ENCODE assay signal across 22 cellular contexts in the genomic region with DNA sequence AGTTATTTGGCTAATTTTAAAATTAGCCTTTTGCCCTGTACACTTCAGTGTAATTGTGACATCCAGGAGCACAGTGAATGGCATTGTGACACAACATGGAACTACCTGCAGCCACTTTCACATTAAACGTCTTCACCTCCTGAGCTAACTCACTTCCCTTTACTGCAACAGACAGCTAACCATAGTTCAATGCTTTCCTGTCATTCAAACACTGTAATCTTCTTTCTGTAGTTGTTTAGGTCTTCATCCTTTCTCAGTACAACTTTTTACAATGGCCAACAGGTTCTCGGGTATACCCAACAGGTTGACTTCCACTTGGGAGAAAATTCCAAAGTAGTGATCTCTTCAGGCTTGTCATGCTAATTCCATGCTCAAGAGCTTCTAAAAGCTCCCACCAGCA. TPM values are rescaled to one million over a fixed set of nuclear protein-coding genes. Genes with fewer than 3 reads are reported as not detected.
DNase-seq lines count a peak whose midpoint lies in the region; ATAC-seq, FAIRE-seq and TF ChIP-seq lines count a peak whose summit lies in the region.
"Had no signal": no experiment of that assay in that cellular context is flagged by ENCODE, and none has a peak within 500 bp of the region (broad histone marks: within the 10 kb centered on the region; RNA-seq: fewer than 3 reads in every experiment).

No MANE protein-coding gene starts in this region.

- H3K4me1 ChIP-seq in GM23338 (ENCODE audit: insufficient read depth) (peaks cover 5% of the 10 kb centered on the region; the same call in 1 of the 2 replicates), HUES48 (ENCODE audit: control insufficient read depth, insufficient read depth, low read length) (peaks cover 10% of the 10 kb centered on the region), GM12878 (ENCODE audit: control insufficient read depth, insufficient read depth, low read length) (no peaks in the 10 kb centered on the region), neutrophil (ENCODE audit: control insufficient read depth in 1 of 2, insufficient read depth in 1 of 2, low read depth in 1 of 2, low read length in 1 of 2) (peaks cover 29 to 34% of the 10 kb centered on the region in 2 experiments)
- H3K4me1 ChIP-seq: BLaER1 treated with 17β-estradiol and CSF1 and Interleukin-3, amounts not matched to agents 10 nM and 100 nM; Caco-2; SJCRH30 had no signal

- no peaks in the 10 kb centered on the region for H3K9me3 Mint-ChIP-seq in GM23338
- H3K9me3 Mint-ChIP-seq: CD4-positive, alpha-beta memory T cell; HFFc6 had no signal

- H3K9me3 ChIP-seq in HUES48 (ENCODE audit: control insufficient read depth, insufficient read depth, low read length): no peaks in the 10 kb centered on the region
- no peaks in the 10 kb centered on the region for H3K9me3 ChIP-seq in GM12878 (replicated peaks; ENCODE audit: control insufficient read depth, insufficient read depth, low read length)
- H3K9me3 ChIP-seq in neutrophil: no peaks in the 10 kb centered on the region
- H3K9me3 ChIP-seq: BLaER1 treated with 17β-estradiol and CSF1 and Interleukin-3, amounts not matched to agents 10 nM and 100 nM; Caco-2; SJCRH30 had no signal

- no peaks in the 10 kb centered on the region for H3K27me3 ChIP-seq in GM23338 (ENCODE audit: insufficient read depth)
- H3K27me3 ChIP-seq in HUES48 (ENCODE audit: control insufficient read depth, insufficient read depth, low read length): no peaks in the 10 kb centered on the region
- H3K27me3 ChIP-seq in GM12878 (replicated peaks in 1 of 2; ENCODE audit: control insufficient read depth in 2 of 2, insufficient read depth in 2 of 2, low read length in 1 of 2): no peaks in the 10 kb centered on the region
- no peaks in the 10 kb centered on the region for H3K27me3 ChIP-seq in neutrophil
- H3K27me3 ChIP-seq: BLaER1 treated with 17β-estradiol and CSF1 and Interleukin-3, amounts not matched to agents 10 nM and 100 nM; SJCRH30 had no signal

- DNase-seq in GM23338 (ENCODE audit: low spot score): peak; percentile 57
- DNase-seq in GM12878 (ENCODE audit: low read depth, low spot score): no peak
- no peak for DNase-seq in NCI-H2196 (lab: John Stamatoyannopoulos, UW; ENCODE audit: unreplicated experiment)
- DNase-seq: Caco-2; CD4-positive, alpha-beta memory T cell; DMS 273 treated with DMSO at 0.1 percent for 48 hours; DMS79 treated with DMSO at 0.1 percent for 48 hours; HFFc6; NCI-H1417; NCI-H1694 treated with DMSO at 0.1 percent for 48 hours; NCI-H510A; NCI-H748 treated with DMSO at 0.1 percent for 48 hours; OCI-M1; SJCRH30; T-helper 1 cell had no signal

- no peak for TF ChIP-seq POLR2A in GM12878 (IDR thresholded peaks at IDR 0.05; ENCODE audit: low read depth, low read length)

- TF ChIP-seq CTCF in GM23338 (conservative IDR thresholded peaks at IDR 0.05; ENCODE audit: low read depth in 2 of 2) (no peak), GM12878 (IDR thresholded peaks at IDR 0.05 in 2 of 3, conservative IDR thresholded peaks at IDR 0.05 in 1 of 3; ENCODE audit: control insufficient read depth in 2 of 3, extremely low read depth in 1 of 3, insufficient read depth in 1 of 3, low read depth in 3 of 3, low read length in 3 of 3) (no peak), neutrophil (IDR thresholded peaks at IDR 0.05) (no peak)

- TF ChIP-seq RAD21 in GM12878 (IDR thresholded peaks at IDR 0.05; ENCODE audit: insufficient read depth, low read depth, low read length): no peak

- H3K27ac Mint-ChIP-seq in GM23338: no peak overlapping the region
- H3K27ac Mint-ChIP-seq: CD4-positive, alpha-beta memory T cell; HFFc6 had no signal

- H3K9me2 ChIP-seq in GM23338 (ENCODE audit: insufficient read depth): no peaks in the 10 kb centered on the region

- H3K4me2 ChIP-seq in GM23338: no peak overlapping the region
- H3K4me2 ChIP-seq in GM12878 (ENCODE audit: control insufficient read depth, insufficient read depth): no peak overlapping the region
- H3K4me2 ChIP-seq: BLaER1 treated with 17β-estradiol and CSF1 and Interleukin-3, amounts not matched to agents 10 nM and 100 nM; KMS-11 had no signal

- H3K27ac ChIP-seq in GM23338 (ENCODE audit: low read depth): no peak overlapping the region
- H3K27ac ChIP-seq in HUES48 (ENCODE audit: low read depth, low read length): peak overlapping the region; percentile 36
- H3K27ac ChIP-seq in GM12878 (ENCODE audit: control insufficient read depth, insufficient read depth): no peak overlapping the region
- H3K27ac ChIP-seq in neutrophil: peak overlapping the region; percentile 72
- H3K27ac ChIP-seq: BLaER1 treated with 17β-estradiol and CSF1 and Interleukin-3, amounts not matched to agents 10 nM and 100 nM; KMS-11; SJCRH30 had no signal

- peaks cover 10% of the 10 kb centered on the region for H3K4me1 Mint-ChIP-seq in GM23338
- H3K4me1 Mint-ChIP-seq: CD4-positive, alpha-beta memory T cell had no signal

- POLR2A ChIA-PET in GM12878 (lab: Charles Lee): interaction anchor here (1.1 kb wide), 1 partner anchor 10 kb away, joined by 6 read pairs; no protein-coding TSS in a partner anchor

- H3K36me3 Mint-ChIP-seq in GM23338 (ENCODE audit: low read depth): no peaks in the 10 kb centered on the region

- SMC1A ChIA-PET in GM12878 (lab: Charles Lee; ENCODE audit: uncharacterized antibody, unreplicated experiment): interaction anchor here (1.5 to 5.8 kb wide), 3 partner anchors 9 to 31 kb away, joined by 3 to 52 read pairs (median 4); a partner anchor contains a TSS

- H3K4me3 ChIP-seq in GM23338 (no peak overlapping the region), HUES48 (ENCODE audit: low read depth, low read length) (peak overlapping the region; percentile 5; the same call in 1 of the 2 replicates), GM12878 (no peak overlapping the region), neutrophil (ENCODE audit: low read depth in 1 of 2, low read length in 1 of 2) (no peak overlapping the region)
- H3K4me3 ChIP-seq: BLaER1 treated with 17β-estradiol and CSF1 and Interleukin-3, amounts not matched to agents 10 nM and 100 nM; SJCRH30 had no signal

- CTCF ChIA-PET in GM12878 (lab: Yijun Ruan, JAX): interaction anchor here (0.7 to 1.5 kb wide), 6 partner anchors 10 to 48 kb away, joined by 3 to 8 read pairs (median 4); no protein-coding TSS in a partner anchor

- H3K4me3 Mint-ChIP-seq in GM23338: no peak overlapping the region
- H3K4me3 Mint-ChIP-seq: CD4-positive, alpha-beta memory T cell; HFFc6 had no signal

- RAD21 ChIA-PET in GM12878 (lab: Charles Lee; ENCODE audit: unreplicated experiment): interaction anchor here (0.9 to 1.3 kb wide), 3 partner anchors 8 to 235 kb away, joined by 3 to 4 read pairs (median 3); a partner anchor contains a TSS

- H2AFZ ChIP-seq in GM23338 (no peak overlapping the region), GM12878 (ENCODE audit: control insufficient read depth, low read depth, low read length) (no peak overlapping the region)

- H3K9ac ChIP-seq in HUES48 (ENCODE audit: low read depth, low read length) (no peak overlapping the region), GM12878 (ENCODE audit: control insufficient read depth, insufficient read depth, low read length) (no peak overlapping the region)
- H3K9ac ChIP-seq: BLaER1 treated with 17β-estradiol and CSF1 and Interleukin-3, amounts not matched to agents 10 nM and 100 nM; KMS-11 had no signal

- H3K27me3 Mint-ChIP-seq in GM23338 (ENCODE audit: insufficient read depth, low read depth, poor library complexity): no peaks in the 10 kb centered on the region
- H3K27me3 Mint-ChIP-seq: CD4-positive, alpha-beta memory T cell had no signal

- no TSS peak for BruUV-seq in GM12878 (replicated peaks; lab: Mats Ljungman, UMichigan)

- H3K79me2 ChIP-seq in GM23338 (replicated peaks; ENCODE audit: insufficient read depth) (no peaks in the 10 kb centered on the region), GM12878 (ENCODE audit: control insufficient read depth, insufficient read depth, low read length) (no peaks in the 10 kb centered on the region)

- TF ChIP-seq EP300 in GM12878 (IDR thresholded peaks at IDR 0.05; ENCODE audit: borderline replicate concordance in 1 of 2, control insufficient read depth in 1 of 2, low read depth in 2 of 2, low read length in 2 of 2): no peak

- intact Hi-C loops in GM12878 (cut with micrococcal nuclease; ENCODE audit: unreplicated experiment): no loop called here

- ATAC-seq in GM23338 (peak; percentile 80), GM12878 (peak; percentile 67), GM21390 (IDR thresholded peaks at IDR 0.05; ENCODE audit: unreplicated experiment) (no peak), GM19463 (IDR thresholded peaks at IDR 0.05; ENCODE audit: unreplicated experiment) (no peak), HG02981 (IDR thresholded peaks at IDR 0.05; ENCODE audit: unreplicated experiment) (no peak)

- H4K20me1 ChIP-seq in GM23338 (replicated peaks; ENCODE audit: insufficient read depth) (no peaks in the 10 kb centered on the region), GM12878 (ENCODE audit: control insufficient read depth, insufficient read depth) (no peaks in the 10 kb centered on the region)
- H4K20me1 ChIP-seq: BLaER1 treated with 17β-estradiol and CSF1 and Interleukin-3, amounts not matched to agents 10 nM and 100 nM had no signal

- in situ Hi-C loops in GM12878 (cut with MboI): no loop called here

- 48% methylated on average over 2 of the region's 2 CpGs for WGBS in GM12878 (ENCODE audit: insufficient coverage, insufficient replicate concordance, low lambda C conversion rate, missing lambda C conversion rate)

- H3F3A ChIP-seq in GM23338 (replicated peaks; ENCODE audit: low read depth): no peaks in the 10 kb centered on the region

- FAIRE-seq in GM12878 (lab: Jason Lieb, UNC): peak; percentile 47

- H3K36me3 ChIP-seq in GM23338 (ENCODE audit: insufficient read depth) (no peaks in the 10 kb centered on the region), HUES48 (ENCODE audit: control insufficient read depth, insufficient read depth, low read length) (no peaks in the 10 kb centered on the region), GM12878 (ENCODE audit: control insufficient read depth in 2 of 2, insufficient read depth in 2 of 2, low read length in 1 of 2) (0 out of 4 replicates have a peak, but pooled peaks cover 0 to 2% of the 10 kb centered on the region in 2 experiments), neutrophil (no peaks in the 10 kb centered on the region)
- H3K36me3 ChIP-seq: SJCRH30 had no signal

RNA-seq across cellular contexts. Expression of a gene that starts 8.6 kb away (rescaled TPM):
- total RNA-seq in GM23338 (2014; rRNA removed; shearing (Covaris generic)): 62.6 and 73.2 TPM in 2 replicates
- polyA plus RNA-seq in GM23338 (2016; fragmentation: Nextera tagmentation; extraction: Ambion mirVana) (12.2 and 14.6 TPM in 2 replicates), GM12878 (2011; rRNA removed) (28.1 and 49.6 TPM in 2 replicates), GM12878 (2014; fragmentation: Illumina TruSeq; extraction: Trizol) (32.6 and 38.0 TPM in 2 replicates), GM12878 (2014; fragmentation: Nextera tagmentation; extraction: Ambion mirVana) (10 to 100 TPM in 1 of 2 experiments, 1 to 10 TPM in 1; 7.9 to 11.1 TPM), GM12878 (2014; rRNA removed) (43.2 and 43.8 TPM in 2 replicates), GM12878 (2016; fragmentation: Nextera tagmentation; extraction: Ambion mirVana) (10 to 100 TPM; 42.3 to 46.0 TPM)
- 61.8 and 83.2 TPM in 2 replicates for total RNA-seq in GM12878 (2013; cell fraction: nucleolus; rRNA removed)
- total RNA-seq in GM12878 (2014; rRNA removed) (37.7 and 45.5 TPM in 2 replicates), GM12878 (2014; rRNA removed; fragmentation: Illumina TruSeq; extraction: Trizol) (39.7 and 39.8 TPM in 2 replicates), GM12878 (2021) (54.1 and 54.2 TPM in 2 replicates)
- polyA plus RNA-seq in GM12878 (2011; ENCODE audit: low read depth): 6.5 TPM
- polyA plus RNA-seq in GM12878 (2011; cell fraction: cytosol; rRNA removed): 7.5 and 9.2 TPM in 2 replicates
- polyA plus RNA-seq in GM12878 (2011; cell fraction: nucleus; rRNA removed): 10.8 and 15.0 TPM in 2 replicates
- polyA plus RNA-seq in GM12878 (2012): 10.6 and 13.5 TPM in 2 replicates
- 17.5 and 31.1 TPM in 2 replicates for polyA minus RNA-seq in GM12878 (2011; rRNA and poly(A)+ RNA removed)
- 11.4 and 16.7 TPM in 2 replicates for polyA minus RNA-seq in GM12878 (2011; cell fraction: cytosol; rRNA and poly(A)+ RNA removed)
- 15.0 and 28.9 TPM in 2 replicates for polyA minus RNA-seq in GM12878 (2011; cell fraction: nucleus; rRNA and poly(A)+ RNA removed)

Comparison
In these comparisons a context has a peak if more than half of its experiments do, and no peak if none do; other contexts are left out.
1. ATAC-seq: peak in GM23338 (single experiment) and GM12878 (single experiment); none in GM21390 (single experiment), GM19463 (single experiment) and HG02981 (single experiment).
2. H3K27ac ChIP-seq: peak in HUES48 (single experiment) and neutrophil (single experiment); none in GM23338 (single experiment) and GM12878 (single experiment).